In the genomic region with DNA sequence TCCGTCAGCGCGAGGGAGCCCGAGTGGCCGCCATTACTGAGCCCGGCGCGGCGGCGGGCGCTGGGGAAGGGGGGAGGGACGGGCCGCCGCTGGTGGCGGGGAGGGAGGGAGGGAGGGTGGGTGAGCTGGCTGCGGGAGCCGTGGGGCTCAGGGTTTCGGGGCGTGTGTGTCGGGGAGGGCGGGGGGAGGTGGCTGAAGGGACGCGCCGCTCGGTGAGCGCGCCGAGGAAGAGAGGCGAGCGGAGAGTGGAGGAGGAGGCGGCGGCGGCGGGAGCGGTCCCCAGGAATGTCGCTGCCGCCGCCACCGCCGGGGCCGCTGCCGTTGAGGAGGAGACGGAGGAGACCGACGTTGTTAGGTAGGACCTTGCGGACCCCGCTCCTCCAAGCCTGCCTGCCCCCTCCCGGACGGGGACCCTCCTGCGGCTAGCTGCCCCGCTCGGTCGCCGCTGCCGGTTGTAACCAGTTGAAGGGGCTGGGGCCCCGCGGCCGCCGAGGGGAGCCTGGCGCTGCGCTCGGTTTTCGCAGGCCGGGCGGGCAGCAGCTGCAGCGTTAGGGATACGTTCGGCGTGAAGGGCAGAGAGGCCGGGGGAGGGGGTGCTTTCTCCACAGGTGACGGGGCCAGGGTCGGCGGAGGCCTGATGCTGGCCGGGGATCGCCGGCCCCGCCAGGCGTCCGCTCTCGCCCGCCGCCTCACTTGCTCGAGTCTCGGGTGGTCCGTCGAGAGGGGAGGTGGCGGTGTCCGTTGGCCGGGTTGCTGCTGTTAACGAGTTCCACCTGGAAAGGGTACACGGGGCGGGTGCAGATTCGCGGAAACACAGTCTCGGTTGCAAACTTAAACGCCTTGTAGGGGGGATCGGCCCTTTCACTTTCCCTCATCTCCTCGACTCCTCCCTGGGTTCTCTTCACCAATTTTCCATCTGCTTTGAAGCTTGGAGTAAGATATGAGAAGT, we compare ENCODE assay signal across 1 cellular context.
TF ChIP-seq lines count a peak whose summit lies in the region.

Gene ARHGAP5, plus strand, starts transcription at position 224 of the 949 bp plus-strand sequence. CDS start 13,366 bp downstream, outside the sequence.

TF ChIP-seq in HepG2, 621 proteins besides CTCF, POLR2A, EP300 and RAD21 (continued from another document and continues in another):
- TF ChIP-seq, protein P1, sequence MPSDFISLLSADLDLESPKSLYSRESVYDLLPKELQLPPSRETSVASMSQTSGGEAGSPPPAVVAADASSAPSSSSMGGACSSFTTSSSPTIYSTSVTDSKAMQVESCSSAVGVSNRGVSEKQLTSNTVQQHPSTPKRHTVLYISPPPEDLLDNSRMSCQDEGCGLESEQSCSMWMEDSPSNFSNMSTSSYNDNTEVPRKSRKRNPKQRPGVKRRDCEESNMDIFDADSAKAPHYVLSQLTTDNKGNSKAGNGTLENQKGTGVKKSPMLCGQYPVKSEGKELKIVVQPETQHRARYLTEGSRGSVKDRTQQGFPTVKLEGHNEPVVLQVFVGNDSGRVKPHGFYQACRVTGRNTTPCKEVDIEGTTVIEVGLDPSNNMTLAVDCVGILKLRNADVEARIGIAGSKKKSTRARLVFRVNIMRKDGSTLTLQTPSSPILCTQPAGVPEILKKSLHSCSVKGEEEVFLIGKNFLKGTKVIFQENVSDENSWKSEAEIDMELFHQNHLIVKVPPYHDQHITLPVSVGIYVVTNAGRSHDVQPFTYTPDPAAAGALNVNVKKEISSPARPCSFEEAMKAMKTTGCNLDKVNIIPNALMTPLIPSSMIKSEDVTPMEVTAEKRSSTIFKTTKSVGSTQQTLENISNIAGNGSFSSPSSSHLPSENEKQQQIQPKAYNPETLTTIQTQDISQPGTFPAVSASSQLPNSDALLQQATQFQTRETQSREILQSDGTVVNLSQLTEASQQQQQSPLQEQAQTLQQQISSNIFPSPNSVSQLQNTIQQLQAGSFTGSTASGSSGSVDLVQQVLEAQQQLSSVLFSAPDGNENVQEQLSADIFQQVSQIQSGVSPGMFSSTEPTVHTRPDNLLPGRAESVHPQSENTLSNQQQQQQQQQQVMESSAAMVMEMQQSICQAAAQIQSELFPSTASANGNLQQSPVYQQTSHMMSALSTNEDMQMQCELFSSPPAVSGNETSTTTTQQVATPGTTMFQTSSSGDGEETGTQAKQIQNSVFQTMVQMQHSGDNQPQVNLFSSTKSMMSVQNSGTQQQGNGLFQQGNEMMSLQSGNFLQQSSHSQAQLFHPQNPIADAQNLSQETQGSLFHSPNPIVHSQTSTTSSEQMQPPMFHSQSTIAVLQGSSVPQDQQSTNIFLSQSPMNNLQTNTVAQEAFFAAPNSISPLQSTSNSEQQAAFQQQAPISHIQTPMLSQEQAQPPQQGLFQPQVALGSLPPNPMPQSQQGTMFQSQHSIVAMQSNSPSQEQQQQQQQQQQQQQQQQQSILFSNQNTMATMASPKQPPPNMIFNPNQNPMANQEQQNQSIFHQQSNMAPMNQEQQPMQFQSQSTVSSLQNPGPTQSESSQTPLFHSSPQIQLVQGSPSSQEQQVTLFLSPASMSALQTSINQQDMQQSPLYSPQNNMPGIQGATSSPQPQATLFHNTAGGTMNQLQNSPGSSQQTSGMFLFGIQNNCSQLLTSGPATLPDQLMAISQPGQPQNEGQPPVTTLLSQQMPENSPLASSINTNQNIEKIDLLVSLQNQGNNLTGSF (CRISPR knock-in tag; IDR thresholded peaks at IDR 0.05) = 0 out of 2 replicates have a peak, but pooled peaks have one; percentile 35
- TF ChIP-seq ZNF572 (CRISPR knock-in tag; IDR thresholded peaks at IDR 0.05) (no peak), KLF6 (CRISPR knock-in tag; IDR thresholded peaks at IDR 0.05) (peak; percentile 90), GZF1 (CRISPR knock-in tag; IDR thresholded peaks at IDR 0.05) (no peak; the same call in 1 of the 2 replicates), MATR3 (CRISPR knock-in tag; IDR thresholded peaks at IDR 0.05) (no peak), ZBTB1 (CRISPR knock-in tag; IDR thresholded peaks at IDR 0.05; ENCODE audit: borderline replicate concordance) (no peak), KLF16 (CRISPR knock-in tag; IDR thresholded peaks at IDR 0.05) (peak in 1 of 2 experiments; percentile 41; a peak in 1 of 4 replicates), NFE2 (CRISPR knock-in tag; IDR thresholded peaks at IDR 0.05) (no peak), SRSF4 (IDR thresholded peaks at IDR 0.05; ENCODE audit: low read depth, low read length, poor library complexity, severe bottlenecking) (peak; percentile 38), SETDB1 (CRISPR knock-in tag; IDR thresholded peaks at IDR 0.05; ENCODE audit: borderline replicate concordance) (no peak), POLR2AphosphoS2 (IDR thresholded peaks at IDR 0.05; ENCODE audit: low read depth, low read length) (no peak), ZNF292 (CRISPR knock-in tag; IDR thresholded peaks at IDR 0.05; ENCODE audit: borderline replicate concordance, low read depth) (peak; percentile 78), CHCHD3 (CRISPR knock-in tag; IDR thresholded peaks at IDR 0.05) (peak; percentile 94), ZNF143 (CRISPR knock-in tag; IDR thresholded peaks at IDR 0.05) (no peak; the same call in 1 of the 2 replicates), ZSCAN21 (CRISPR knock-in tag; IDR thresholded peaks at IDR 0.05; ENCODE audit: borderline replicate concordance) (no peak; the same call in none of the 2 replicates), ZNF570 (CRISPR knock-in tag; IDR thresholded peaks at IDR 0.05; ENCODE audit: borderline replicate concordance) (0 out of 2 replicates have a peak, but pooled peaks have one; percentile 8), SATB2 (CRISPR knock-in tag; IDR thresholded peaks at IDR 0.05) (no peak; the same call in 1 of the 2 replicates), ZNF234 (CRISPR knock-in tag; conservative IDR thresholded peaks at IDR 0.05) (peak; percentile 81; the same call in 1 of the 2 replicates), CBX2 (IDR thresholded peaks at IDR 0.05; ENCODE audit: low read depth, low read length) (no peak; the same call in 1 of the 2 replicates), CBX2 (CRISPR knock-in tag; IDR thresholded peaks at IDR 0.05; ENCODE audit: low read depth) (0 out of 2 replicates have a peak, but pooled peaks have one; percentile 42), ERF (CRISPR knock-in tag; IDR thresholded peaks at IDR 0.05) (peak; percentile 12), TAF15 (IDR thresholded peaks at IDR 0.05; ENCODE audit: low read depth, low read length, poor library complexity, severe bottlenecking) (peak; percentile 99), IRF2 (CRISPR knock-in tag; IDR thresholded peaks at IDR 0.05) (peak; percentile 67), POGZ (CRISPR knock-in tag; IDR thresholded peaks at IDR 0.05) (peak; percentile 70), ZNF121 (CRISPR knock-in tag; IDR thresholded peaks at IDR 0.05) (no peak), NCOA2 (CRISPR knock-in tag; IDR thresholded peaks at IDR 0.05) (no peak), ZNF83 (CRISPR knock-in tag; IDR thresholded peaks at IDR 0.05; ENCODE audit: borderline replicate concordance) (no peak), ZNF597 (CRISPR knock-in tag; IDR thresholded peaks at IDR 0.05) (no peak), U2AF2 (IDR thresholded peaks at IDR 0.05; ENCODE audit: low read depth, low read length) (no peak), ZNF329 (CRISPR knock-in tag; IDR thresholded peaks at IDR 0.05; ENCODE audit: low read depth) (peak; percentile 76; the same call in 1 of the 2 replicates), CERS6 (CRISPR knock-in tag; IDR thresholded peaks at IDR 0.05) (no peak), AKNA (CRISPR knock-in tag; IDR thresholded peaks at IDR 0.05; ENCODE audit: borderline replicate concordance) (peak; percentile 16; the same call in 1 of the 2 replicates), FLYWCH1 (CRISPR knock-in tag; IDR thresholded peaks at IDR 0.05) (0 out of 2 replicates have a peak, but pooled peaks have one; percentile 28), ZNF674 (CRISPR knock-in tag; IDR thresholded peaks at IDR 0.05; ENCODE audit: low read depth) (0 out of 2 replicates have a peak, but pooled peaks have one; percentile 40), FOXA1 (IDR thresholded peaks at IDR 0.05) (no peak), FOXA1 (CRISPR knock-in tag; IDR thresholded peaks at IDR 0.05) (no peak), ELF3 (CRISPR knock-in tag; IDR thresholded peaks at IDR 0.05) (no peak), CCAR2 (optimal IDR thresholded peaks at IDR 0.05; ENCODE audit: low read depth, low read length) (no peak), ZNF552 (CRISPR knock-in tag; IDR thresholded peaks at IDR 0.05; ENCODE audit: borderline replicate concordance) (0 out of 2 replicates have a peak, but pooled peaks have one; percentile 90), MEF2D (CRISPR knock-in tag; IDR thresholded peaks at IDR 0.05) (no peak; the same call in 1 of the 2 replicates)
- TF ChIP-seq, protein P2, sequence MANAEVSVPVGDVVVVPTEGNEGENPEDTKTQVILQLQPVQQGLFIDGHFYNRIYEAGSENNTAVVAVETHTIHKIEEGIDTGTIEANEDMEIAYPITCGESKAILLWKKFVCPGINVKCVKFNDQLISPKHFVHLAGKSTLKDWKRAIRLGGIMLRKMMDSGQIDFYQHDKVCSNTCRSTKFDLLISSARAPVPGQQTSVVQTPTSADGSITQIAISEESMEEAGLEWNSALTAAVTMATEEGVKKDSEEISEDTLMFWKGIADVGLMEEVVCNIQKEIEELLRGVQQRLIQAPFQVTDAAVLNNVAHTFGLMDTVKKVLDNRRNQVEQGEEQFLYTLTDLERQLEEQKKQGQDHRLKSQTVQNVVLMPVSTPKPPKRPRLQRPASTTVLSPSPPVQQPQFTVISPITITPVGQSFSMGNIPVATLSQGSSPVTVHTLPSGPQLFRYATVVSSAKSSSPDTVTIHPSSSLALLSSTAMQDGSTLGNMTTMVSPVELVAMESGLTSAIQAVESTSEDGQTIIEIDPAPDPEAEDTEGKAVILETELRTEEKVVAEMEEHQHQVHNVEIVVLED (CRISPR knock-in tag; IDR thresholded peaks at IDR 0.05; ENCODE audit: borderline replicate concordance) = no peak
- TF ChIP-seq, protein P3, sequence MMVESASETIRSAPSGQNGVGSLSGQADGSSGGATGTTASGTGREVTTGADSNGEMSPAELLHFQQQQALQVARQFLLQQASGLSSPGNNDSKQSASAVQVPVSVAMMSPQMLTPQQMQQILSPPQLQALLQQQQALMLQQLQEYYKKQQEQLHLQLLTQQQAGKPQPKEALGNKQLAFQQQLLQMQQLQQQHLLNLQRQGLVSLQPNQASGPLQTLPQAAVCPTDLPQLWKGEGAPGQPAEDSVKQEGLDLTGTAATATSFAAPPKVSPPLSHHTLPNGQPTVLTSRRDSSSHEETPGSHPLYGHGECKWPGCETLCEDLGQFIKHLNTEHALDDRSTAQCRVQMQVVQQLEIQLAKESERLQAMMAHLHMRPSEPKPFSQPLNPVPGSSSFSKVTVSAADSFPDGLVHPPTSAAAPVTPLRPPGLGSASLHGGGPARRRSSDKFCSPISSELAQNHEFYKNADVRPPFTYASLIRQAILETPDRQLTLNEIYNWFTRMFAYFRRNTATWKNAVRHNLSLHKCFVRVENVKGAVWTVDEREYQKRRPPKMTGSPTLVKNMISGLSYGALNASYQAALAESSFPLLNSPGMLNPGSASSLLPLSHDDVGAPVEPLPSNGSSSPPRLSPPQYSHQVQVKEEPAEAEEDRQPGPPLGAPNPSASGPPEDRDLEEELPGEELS (CRISPR knock-in tag; IDR thresholded peaks at IDR 0.05) = peak; percentile 37
